ENCODE assay signal across 1 cellular context in genomic region chr7:41702635-41703371, GRCh38.
TF ChIP-seq lines count a peak whose summit lies in the region.

INHBA (minus strand) TSS chr7:41703090; CDS start chr7:41700374, 2,716 bp downstream.

TF ChIP-seq in SK-N-SH, 30 proteins besides CTCF, POLR2A, EP300 and RAD21 (continued from another document):
- TF ChIP-seq MAX (IDR thresholded peaks at IDR 0.05; ENCODE audit: low read depth) = peak; percentile 57; the same call in 1 of the 2 replicates
- TF ChIP-seq NFIC (IDR thresholded peaks at IDR 0.05; ENCODE audit: borderline replicate concordance) = no peak
- 0 out of 2 replicates have a peak, but pooled peaks have one; percentile 19 for TF ChIP-seq REST (IDR thresholded peaks at IDR 0.05; ENCODE audit: low read depth, low read length)
- peak; percentile 65; the same call in 1 of the 2 replicates for TF ChIP-seq SIN3A (IDR thresholded peaks at IDR 0.05; ENCODE audit: borderline replicate concordance, low read depth, low read length)
- TF ChIP-seq POLR2AphosphoS5 (IDR thresholded peaks at IDR 0.05; ENCODE audit: low read depth, low read length) = peak; percentile 99
- no peak for TF ChIP-seq MXI1 (IDR thresholded peaks at IDR 0.05; ENCODE audit: low read depth, low read length)
- TF ChIP-seq FOXJ3 (CRISPR knock-in tag; IDR thresholded peaks at IDR 0.05) = no peak
- no peak for TF ChIP-seq FOXM1 (IDR thresholded peaks at IDR 0.05; ENCODE audit: low read depth)
- TF ChIP-seq JUND (IDR thresholded peaks at IDR 0.05) = peak; percentile 36; the same call in 1 of the 2 replicates
- peak; percentile 86 for TF ChIP-seq TAF1 (IDR thresholded peaks at IDR 0.05; ENCODE audit: borderline replicate concordance, low read depth, low read length)
- TF ChIP-seq IRF3 (IDR thresholded peaks at IDR 0.05; ENCODE audit: low read depth, low read length) = no peak
- TF ChIP-seq ELF1 (IDR thresholded peaks at IDR 0.05) = no peak
- TF ChIP-seq PBX3 (IDR thresholded peaks at IDR 0.05) = peak; percentile 75
- peak; percentile 34; the same call in 1 of the 2 replicates for TF ChIP-seq TCF12 (IDR thresholded peaks at IDR 0.05)
- no peak for TF ChIP-seq CHD2 (IDR thresholded peaks at IDR 0.05; ENCODE audit: low read length, partially characterized antibody)
- TF ChIP-seq RFX5 (IDR thresholded peaks at IDR 0.05; ENCODE audit: low read length) = 0 out of 2 replicates have a peak, but pooled peaks have one; percentile 13
- peak; percentile 67 for TF ChIP-seq FOSL2 (IDR thresholded peaks at IDR 0.05; ENCODE audit: borderline replicate concordance, low read depth)
- TF ChIP-seq GATA2 (CRISPR knock-in tag; IDR thresholded peaks at IDR 0.05) = no peak
- no peak for TF ChIP-seq YY1 (IDR thresholded peaks at IDR 0.05; ENCODE audit: low read depth)
